Comparison of ENCODE assay signal across 4 cellular contexts in genomic region chr3:19887122-19887521, GRCh38. TPM values are rescaled to one million over a fixed set of nuclear protein-coding genes. Genes with fewer than 3 reads are reported as not detected.
"Had no signal": no experiment of that assay in that cellular context is flagged by ENCODE, and none has a peak within 500 bp of the region (broad histone marks: within the 10 kb centered on the region; RNA-seq: fewer than 3 reads in every experiment).

No MANE protein-coding gene starts in this region.

RNA-seq across cellular contexts. Expression of gene EFHB, which starts 46.9 kb away (rescaled TPM):
- total RNA-seq: left ventricle myocardium superior, mammary epithelial cell, myocyte had no signal
- polyA plus RNA-seq: hepatocyte had no signal
